In genomic region chr3:196863000-196863399, GRCh38 we compare ENCODE assay signal across 3 cellular contexts.
TF ChIP-seq lines count a peak whose summit lies in the region.

No MANE protein-coding gene starts in this region.

TF ChIP-seq in A549, 52 proteins besides CTCF, POLR2A, EP300 and RAD21:
- TF ChIP-seq MAFK (IDR thresholded peaks at IDR 0.05; ENCODE audit: partially characterized antibody): peak; percentile 73
TF ChIP-seq in A549: peak in this region for 1; not testable (repeated sequence) for 51.

TF ChIP-seq in K562, 482 proteins besides CTCF, POLR2A, EP300 and RAD21:
- peak; percentile 72; the same call in 1 of the 2 replicates for TF ChIP-seq MBD2 (IDR thresholded peaks at IDR 0.05; ENCODE audit: borderline replicate concordance, low read depth)
- peak; percentile 63; the same call in 1 of the 2 replicates for TF ChIP-seq CHAMP1 (IDR thresholded peaks at IDR 0.05)
- TF ChIP-seq C11orf30 (IDR thresholded peaks at IDR 0.05; ENCODE audit: low read depth): 0 out of 2 replicates have a peak, but pooled peaks have one; percentile 7
- TF ChIP-seq RBM25 (IDR thresholded peaks at IDR 0.05; ENCODE audit: low read depth, low read length, severe bottlenecking): peak; percentile 35
- peak; percentile 82 for TF ChIP-seq ASH1L (IDR thresholded peaks at IDR 0.05; ENCODE audit: borderline replicate concordance, low read depth, partially characterized antibody)
- TF ChIP-seq FOS (IDR thresholded peaks at IDR 0.05; ENCODE audit: extremely low read depth, insufficient read length): peak; percentile 34
- peak; percentile 37 for TF ChIP-seq NFYB (IDR thresholded peaks at IDR 0.05; ENCODE audit: extremely low read depth, insufficient read length)
- peak; percentile 79 for TF ChIP-seq CC2D1A (IDR thresholded peaks at IDR 0.05)
- TF ChIP-seq ZBTB33 (CRISPR knock-in tag; IDR thresholded peaks at IDR 0.05): peak; percentile 32; the same call in 1 of the 2 replicates
- TF ChIP-seq ZNF316 (IDR thresholded peaks at IDR 0.05): peak; percentile 76
TF ChIP-seq in K562: peak in this region for 10; not testable (repeated sequence) for 472.

TF ChIP-seq in HepG2, 621 proteins besides CTCF, POLR2A, EP300 and RAD21:
- TF ChIP-seq MAFK (conservative IDR thresholded peaks at IDR 0.05 in 1 of 2, IDR thresholded peaks at IDR 0.05 in 1 of 2; ENCODE audit: low read length in 2 of 2) (peak in 1 of 2 experiments; percentile 48; a peak in 2 of 4 replicates), NFYB (CRISPR knock-in tag; IDR thresholded peaks at IDR 0.05) (peak; percentile 36), MAFF (IDR thresholded peaks at IDR 0.05; ENCODE audit: low read depth, low read length) (0 out of 2 replicates have a peak, but pooled peaks have one; percentile 43), NFYC (CRISPR knock-in tag; IDR thresholded peaks at IDR 0.05) (peak; percentile 59)
